1 cellular context compared by ENCODE assay signal in the genomic region with DNA sequence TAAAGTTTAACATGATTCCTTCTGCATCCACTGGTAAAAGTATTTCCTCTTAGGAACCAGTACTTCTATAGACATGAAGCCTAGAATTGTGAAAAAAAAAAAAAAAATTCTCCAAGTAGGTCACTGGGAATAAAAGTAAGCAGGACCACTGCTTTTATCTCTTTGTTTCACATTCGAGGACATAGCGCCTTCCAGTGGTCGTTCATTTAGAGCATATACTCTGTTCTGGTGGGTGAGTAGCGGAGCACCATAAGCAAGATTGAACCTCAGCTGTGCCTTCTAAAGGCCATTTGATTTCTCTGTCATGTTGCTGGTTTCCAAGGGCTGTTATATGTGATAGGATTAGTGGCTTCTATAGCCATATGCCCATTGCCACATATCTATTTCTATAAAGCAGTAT.
TF ChIP-seq lines count a peak whose summit lies in the region.

No MANE protein-coding gene starts in this region.

TF ChIP-seq in IMR-90, 13 proteins besides CTCF, POLR2A, EP300 and RAD21 (continued from another document):
- TF ChIP-seq RCOR1 (IDR thresholded peaks at IDR 0.05; ENCODE audit: insufficient replicate concordance, low read length): no peak
- TF ChIP-seq SMC3 (IDR thresholded peaks at IDR 0.05; ENCODE audit: low read depth, low read length): no peak
- no peak for TF ChIP-seq ELK1 (IDR thresholded peaks at IDR 0.05; ENCODE audit: borderline replicate concordance, low read depth, low read length)
